30 cellular contexts compared by ENCODE assay signal in the genomic region with DNA sequence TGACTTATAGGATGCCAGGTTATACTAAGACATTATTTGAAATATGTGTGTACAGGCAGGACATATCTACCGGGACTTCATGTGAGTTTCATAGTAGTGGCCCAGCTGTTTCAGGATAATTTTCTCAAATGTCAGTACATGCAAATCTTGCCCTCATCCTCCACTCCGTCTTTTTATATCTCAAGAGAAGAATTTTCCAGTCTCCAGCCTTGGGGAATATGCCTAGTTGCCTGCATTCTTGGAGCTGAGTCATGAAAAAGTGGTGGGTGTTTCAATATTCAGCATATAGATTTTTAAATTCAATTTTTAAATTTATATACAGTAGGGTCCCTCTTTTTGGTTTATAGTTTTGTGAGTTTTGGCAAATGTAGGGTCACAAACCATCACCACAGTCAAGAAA.
"Had no signal": no experiment of that assay in that cellular context is flagged by ENCODE, and none has a peak within 500 bp of the region (broad histone marks: within the 10 kb centered on the region; RNA-seq: fewer than 3 reads in every experiment).

No MANE protein-coding gene starts in this region.

- H3K4me3 Mint-ChIP-seq: naive thymus-derived CD4-positive, alpha-beta T cell; natural killer cell; nephron; neural crest cell; stimulated activated memory B cell treated with anti-CD40 and anti-IgM and Interleukin-4, amounts not matched to agents 10 μg/mL and 1 μg/mL and 100 μg/mL, for 72 hours; stimulated activated naive CD8-positive, alpha-beta T cell treated with anti-CD3 and anti-CD28 coated beads, Interleukin-15, amount 100 ng/mL, for 72 hours; type B pancreatic cell had no signal

- H3K4me3 ChIP-seq: pancreas, prostate gland, right lobe of liver, sigmoid colon, spleen, suprapubic skin, testis, tibial artery, transverse colon, upper lobe of right lung, uterus had no signal

- H3K9me3 ChIP-seq: neutrophil, pancreas, prostate gland, right lobe of liver, sigmoid colon, suprapubic skin, testis, tibial artery, transverse colon, upper lobe of right lung, uterus had no signal

- H3K27ac ChIP-seq: neutrophil, pancreas, prostate gland, right lobe of liver, sigmoid colon, spleen, suprapubic skin, testis, tibial artery, transverse colon, upper lobe of right lung, uterus had no signal

- H3K36me3 ChIP-seq: neutrophil, pancreas, prostate gland, right lobe of liver, sigmoid colon, spleen, suprapubic skin, tibial artery, transverse colon, upper lobe of right lung, uterus had no signal

- H3K27me3 ChIP-seq: right lobe of liver, sigmoid colon, testis, tibial artery, transverse colon, uterus had no signal

- H3K9me3 Mint-ChIP-seq: stimulated activated memory B cell treated with anti-CD40 and anti-IgM and Interleukin-4, amounts not matched to agents 10 μg/mL and 1 μg/mL and 100 μg/mL, for 72 hours; stimulated activated naive CD8-positive, alpha-beta T cell treated with anti-CD3 and anti-CD28 coated beads, Interleukin-15, amount 100 ng/mL, for 72 hours; type B pancreatic cell had no signal

- H3K36me3 Mint-ChIP-seq: natural killer cell; stimulated activated memory B cell treated with anti-CD40 and anti-IgM and Interleukin-4, amounts not matched to agents 10 μg/mL and 1 μg/mL and 100 μg/mL, for 72 hours; type B pancreatic cell had no signal

- H3K4me1 ChIP-seq: pancreas, prostate gland, right lobe of liver, sigmoid colon, spleen, testis, tibial artery, transverse colon, upper lobe of right lung, uterus had no signal

- DNase-seq: naive thymus-derived CD4-positive, alpha-beta T cell; natural killer cell; nucleus accumbens; pancreas; right cardiac atrium; right lobe of liver; sigmoid colon; small intestine; spleen; stimulated activated CD4-positive, alpha-beta T cell treated with anti-CD3 and anti-CD28 coated beads, Interleukin-12 subunit alpha, Interleukin-12 subunit beta, amount 100 ng/mL, for 4 hours; stimulated activated CD4-positive, alpha-beta T cell treated with anti-CD3 and anti-CD28 coated beads, Interleukin-1b, Interleukin-23, amount 100 ng/mL, for 48 hours; stimulated activated CD4-positive, alpha-beta T cell treated with anti-CD3 and anti-CD28 coated beads, Interleukin-4, amount 100 ng/mL, for 1 hour; stimulated activated CD4-positive, alpha-beta T cell treated with anti-CD3 and anti-CD28 coated beads, Interleukin-4, amount 100 ng/mL, for 4 hours; stimulated activated CD8-positive, alpha-beta memory T cell treated with anti-CD3 and anti-CD28 coated beads, Interleukin-4, amount 100 ng/mL, for 48 hours; stimulated activated naive CD4-positive, alpha-beta T cell; stimulated activated naive CD8-positive, alpha-beta T cell treated with anti-CD3 and anti-CD28 coated beads, Interleukin-15, amount 100 ng/mL, for 72 hours; stimulated activated naive CD8-positive, alpha-beta T cell treated with anti-CD3 and anti-CD28 coated beads, Interleukin-15, Interleukin-2, amounts not matched to agents 100 U/mL and 50 U/mL, for 24 hours; substantia nigra; testis; tibial artery; transverse colon; upper lobe of right lung; uterus had no signal

- ATAC-seq: naive thymus-derived CD4-positive, alpha-beta T cell; natural killer cell; pancreas; right cardiac atrium; right lobe of liver; stimulated activated memory B cell treated with anti-CD40 and anti-IgM and Interleukin-4, amounts not matched to agents 10 μg/mL and 1 μg/mL and 100 μg/mL, for 72 hours; stimulated activated naive CD8-positive, alpha-beta T cell treated with anti-CD3 and anti-CD28 coated beads, Interleukin-15, amount 100 ng/mL, for 72 hours; stimulated activated naive CD8-positive, alpha-beta T cell treated with anti-CD3 and anti-CD28 coated beads, Interleukin-15, Interleukin-2, amounts not matched to agents 100 U/mL and 50 U/mL, for 24 hours; upper lobe of right lung had no signal

- H3K27ac Mint-ChIP-seq: naive thymus-derived CD4-positive, alpha-beta T cell; natural killer cell; nephron; stimulated activated memory B cell treated with anti-CD40 and anti-IgM and Interleukin-4, amounts not matched to agents 10 μg/mL and 1 μg/mL and 100 μg/mL, for 72 hours; stimulated activated naive CD8-positive, alpha-beta T cell treated with anti-CD3 and anti-CD28 coated beads, Interleukin-15, amount 100 ng/mL, for 72 hours; type B pancreatic cell had no signal

- H3K27me3 Mint-ChIP-seq: stimulated activated memory B cell treated with anti-CD40 and anti-IgM and Interleukin-4, amounts not matched to agents 10 μg/mL and 1 μg/mL and 100 μg/mL, for 72 hours had no signal

- H3K4me1 Mint-ChIP-seq: natural killer cell; nephron; neural crest cell; stimulated activated memory B cell treated with anti-CD40 and anti-IgM and Interleukin-4, amounts not matched to agents 10 μg/mL and 1 μg/mL and 100 μg/mL, for 72 hours; stimulated activated naive CD8-positive, alpha-beta T cell treated with anti-CD3 and anti-CD28 coated beads, Interleukin-15, amount 100 ng/mL, for 72 hours had no signal
